In the genomic region with DNA sequence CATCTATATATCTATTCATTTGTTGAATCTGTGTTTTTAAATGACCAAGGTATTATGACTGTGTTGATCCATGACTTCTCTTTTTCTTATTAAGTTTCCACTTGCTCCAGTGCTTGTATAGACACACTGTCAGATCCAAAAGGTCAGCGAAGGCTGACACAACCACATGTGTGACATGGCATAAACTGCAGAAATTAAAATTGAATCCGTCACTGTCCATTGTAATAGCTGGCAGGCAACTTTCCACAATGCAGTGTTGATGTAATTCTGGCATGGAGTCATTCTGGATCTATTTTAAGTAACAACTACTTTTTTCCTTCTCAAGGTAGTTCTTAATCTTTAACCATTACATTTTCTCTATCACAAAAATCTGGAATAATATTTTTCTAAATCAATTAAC, we compare ENCODE assay signal across 1 cellular context.
TF ChIP-seq lines count a peak whose summit lies in the region.

No MANE protein-coding gene starts in this region.

TF ChIP-seq in IMR-90, 13 proteins besides CTCF, POLR2A, EP300 and RAD21:
- TF ChIP-seq CEBPB (IDR thresholded peaks at IDR 0.05; ENCODE audit: low read depth, low read length) (no peak), CHD1 (IDR thresholded peaks at IDR 0.05; ENCODE audit: low read depth, low read length) (no peak), RCOR1 (IDR thresholded peaks at IDR 0.05; ENCODE audit: insufficient replicate concordance, low read length) (no peak), FOS (IDR thresholded peaks at IDR 0.05; ENCODE audit: low read depth, low read length) (no peak), MAFK (IDR thresholded peaks at IDR 0.05; ENCODE audit: low read depth, low read length) (no peak), SMC3 (IDR thresholded peaks at IDR 0.05; ENCODE audit: low read depth, low read length) (no peak), RFX5 (IDR thresholded peaks at IDR 0.05; ENCODE audit: low read depth, low read length) (no peak), NFE2L2 (IDR thresholded peaks at IDR 0.05; ENCODE audit: low read depth, low read length) (no peak), BHLHE40 (IDR thresholded peaks at IDR 0.05; ENCODE audit: low read depth, low read length) (no peak), MXI1 (IDR thresholded peaks at IDR 0.05; ENCODE audit: borderline replicate concordance, low read depth, low read length) (no peak)
- TF ChIP-seq, protein P1, sequence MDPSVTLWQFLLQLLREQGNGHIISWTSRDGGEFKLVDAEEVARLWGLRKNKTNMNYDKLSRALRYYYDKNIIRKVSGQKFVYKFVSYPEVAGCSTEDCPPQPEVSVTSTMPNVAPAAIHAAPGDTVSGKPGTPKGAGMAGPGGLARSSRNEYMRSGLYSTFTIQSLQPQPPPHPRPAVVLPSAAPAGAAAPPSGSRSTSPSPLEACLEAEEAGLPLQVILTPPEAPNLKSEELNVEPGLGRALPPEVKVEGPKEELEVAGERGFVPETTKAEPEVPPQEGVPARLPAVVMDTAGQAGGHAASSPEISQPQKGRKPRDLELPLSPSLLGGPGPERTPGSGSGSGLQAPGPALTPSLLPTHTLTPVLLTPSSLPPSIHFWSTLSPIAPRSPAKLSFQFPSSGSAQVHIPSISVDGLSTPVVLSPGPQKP (IDR thresholded peaks at IDR 0.05; ENCODE audit: borderline replicate concordance, low read depth, low read length) = no peak
TF ChIP-seq in IMR-90: peak in this region for 0.
